In genomic region chr16:88782454-88783390, GRCh38 we compare ENCODE assay signal across 8 cellular contexts. TPM values are rescaled to one million over a fixed set of nuclear protein-coding genes. Genes with fewer than 3 reads are reported as not detected.
DNase-seq lines count a peak whose midpoint lies in the region; ATAC-seq, FAIRE-seq and TF ChIP-seq lines count a peak whose summit lies in the region.

No MANE protein-coding gene starts in this region.

- ATAC-seq in right lobe of liver (no peak), HG02885 (IDR thresholded peaks at IDR 0.05; ENCODE audit: poor library complexity, unreplicated experiment) (no peak), HG02852 (IDR thresholded peaks at IDR 0.05; ENCODE audit: unreplicated experiment) (no peak)

- peaks cover 70% of the 10 kb centered on the region for H3K79me2 ChIP-seq in astrocyte (ENCODE audit: insufficient read depth, low read length)

- intact Hi-C loops in Calu3 (cut with micrococcal nuclease; ENCODE audit: unreplicated experiment): no loop called here
- intact Hi-C loops in right lobe of liver (cut with DNase I): no loop called here

- no peaks in the 10 kb centered on the region for H3K36me3 ChIP-seq in astrocyte (ENCODE audit: insufficient read depth, low read length)
- H3K36me3 ChIP-seq in right lobe of liver: no peaks in the 10 kb centered on the region

- H3K27me3 ChIP-seq in astrocyte (ENCODE audit: insufficient read depth, low read length) (no peaks in the 10 kb centered on the region), right lobe of liver (no peaks in the 10 kb centered on the region)

- peaks cover 53% of the 10 kb centered on the region for H3K4me1 ChIP-seq in astrocyte (ENCODE audit: insufficient read depth, low read length)
- peaks cover 0 to 48% (median 27%) of the 10 kb centered on the region in 4 donors for H3K4me1 ChIP-seq in right lobe of liver

- H3K27ac Mint-ChIP-seq in Calu3 (ENCODE audit: unreplicated experiment) (peak overlapping the region; percentile 35), astrocyte (ENCODE audit: unreplicated experiment) (peak overlapping the region; percentile 86)

- DNase-seq in Calu3: no peak
- peak; percentile 74 for DNase-seq in astrocyte (ENCODE audit: low read depth)
- no peak for DNase-seq in right lobe of liver
- peak; percentile 60 to 70 for DNase-seq in stimulated activated CD8-positive, alpha-beta memory T cell treated with anti-CD3 and anti-CD28 coated beads, Interleukin-7, amount 100 ng/mL, for 4 hours (ENCODE audit: low read depth in 2 of 2)
- DNase-seq in GF-D8 (lab: John Stamatoyannopoulos, UW): no peak

- H2AFZ ChIP-seq in astrocyte (ENCODE audit: low read depth, low read length): no peak overlapping the region

- no TSS peak for BruUV-seq in Calu3 (replicated peaks; lab: Mats Ljungman, UMichigan)

- H3K9me3 ChIP-seq in astrocyte (ENCODE audit: insufficient read depth, low read depth, low read length): no peaks in the 10 kb centered on the region
- no peaks in the 10 kb centered on the region for H3K9me3 ChIP-seq in right lobe of liver

- no peak for TF ChIP-seq CTCF in Calu3 (IDR thresholded peaks at IDR 0.05; ENCODE audit: unreplicated experiment)
- no peak for TF ChIP-seq CTCF in astrocyte (IDR thresholded peaks at IDR 0.05; ENCODE audit: insufficient read depth, low read depth, low read length)
- no peak for TF ChIP-seq CTCF in right lobe of liver (IDR thresholded peaks at IDR 0.05)

- CTCF ChIA-PET in Calu3 (lab: Charles Lee): interaction anchor here (0.9 to 4.7 kb wide), 8 partner anchors 12 to 46 kb away, joined by 3 to 39 read pairs (median 6); partner anchors contain the start of gene APRT

- TF ChIP-seq POLR2A in Raji (IDR thresholded peaks at IDR 0.05; ENCODE audit: insufficient read depth, low read depth, low read length) (0 out of 2 replicates have a peak, but pooled peaks have one; percentile 24), right lobe of liver (IDR thresholded peaks at IDR 0.05) (no peak)

- peak overlapping the region; percentile 93 for H3K9ac ChIP-seq in astrocyte (ENCODE audit: low read length)

- FAIRE-seq in astrocyte (lab: Jason Lieb, UNC): no peak

- H3K4me2 ChIP-seq in astrocyte (ENCODE audit: low read length): peak overlapping the region; percentile 93

- H3K4me1 Mint-ChIP-seq in Calu3 (ENCODE audit: low read depth, unreplicated experiment): peaks cover 44% of the 10 kb centered on the region
- H3K4me1 Mint-ChIP-seq in astrocyte (ENCODE audit: low read depth, unreplicated experiment): peaks cover 39% of the 10 kb centered on the region

- H4K20me1 ChIP-seq in astrocyte (ENCODE audit: insufficient read depth, low read length): peaks cover 63% of the 10 kb centered on the region

- H3K4me3 ChIP-seq in astrocyte (ENCODE audit: insufficient read depth, low read depth, low read length) (peak overlapping the region; percentile 80), right lobe of liver (peak overlapping the region in 2 of 3 donors; percentile 74 to 82)

- 22% methylated on average over 7 of the region's 16 CpGs for WGBS in right lobe of liver (ENCODE audit: insufficient coverage, low coverage, low lambda C conversion rate, missing lambda C conversion rate)

- H3K4me3 Mint-ChIP-seq in Calu3 (ENCODE audit: low read depth, unreplicated experiment) (peak overlapping the region; percentile 75), astrocyte (ENCODE audit: unreplicated experiment) (peak overlapping the region; percentile 83)

- no peaks in the 10 kb centered on the region for H3K27me3 Mint-ChIP-seq in Calu3 (ENCODE audit: unreplicated experiment)
- no peaks in the 10 kb centered on the region for H3K27me3 Mint-ChIP-seq in astrocyte (ENCODE audit: low read depth, unreplicated experiment)

- H3K9me3 Mint-ChIP-seq in Calu3 (ENCODE audit: low read depth, unreplicated experiment) (no peaks in the 10 kb centered on the region), astrocyte (ENCODE audit: unreplicated experiment) (no peaks in the 10 kb centered on the region)

- peak overlapping the region; percentile 87 for H3K27ac ChIP-seq in astrocyte (ENCODE audit: low read depth, low read length)
- H3K27ac ChIP-seq in right lobe of liver: peak overlapping the region; percentile 84 to 89 (median 87)

- H3K36me3 Mint-ChIP-seq in Calu3 (ENCODE audit: insufficient read depth, unreplicated experiment): peaks cover 40% of the 10 kb centered on the region
- no peaks in the 10 kb centered on the region for H3K36me3 Mint-ChIP-seq in astrocyte (ENCODE audit: low read depth, unreplicated experiment)

RNA-seq across cellular contexts. Expression of gene PIEZO1, which starts 2.3 kb away (rescaled TPM):
- total RNA-seq in Calu3 (2022) (177 and 199 TPM in 2 replicates), astrocyte (239 and 247 TPM in 2 replicates), right lobe of liver (10 to 100 TPM; 48.9 to 91.9 (median 64.4) TPM)

RNA-seq across cellular contexts. Expression of gene CDT1, which starts 20.9 kb away (rescaled TPM):
- total RNA-seq in Calu3 (2022): 74.8 and 82.5 TPM in 2 replicates
- 3.7 and 4.7 TPM in 2 replicates for total RNA-seq in astrocyte
- 1 to 10 TPM in 2 of 6 experiments, under 1 TPM in 4; 0.22 to 9.6 (median 0.42) TPM for total RNA-seq in right lobe of liver

RNA-seq across cellular contexts. Expression of gene APRT, which starts 29.0 kb away (rescaled TPM):
- total RNA-seq in Calu3 (2022): 203 and 207 TPM in 2 replicates
- 132 and 143 TPM in 2 replicates for total RNA-seq in astrocyte
- 100 to 1,000 TPM in 2 of 6 experiments, 10 to 100 TPM in 4; 61.4 to 120 (median 74.1) TPM for total RNA-seq in right lobe of liver

Comparison
In these comparisons a context has a peak if more than half of its experiments do, and no peak if none do; other contexts are left out.
1. DNase-seq: peak in astrocyte (single experiment) and stimulated activated CD8-positive, alpha-beta memory T cell treated with anti-CD3 and anti-CD28 coated beads, Interleukin-7, amount 100 ng/mL, for 4 hours (2 of 2); none in Calu3 (single experiment), right lobe of liver (0 of 3) and GF-D8 (single experiment).